Comparison of ENCODE assay signal across 2 cellular contexts in the genomic region with DNA sequence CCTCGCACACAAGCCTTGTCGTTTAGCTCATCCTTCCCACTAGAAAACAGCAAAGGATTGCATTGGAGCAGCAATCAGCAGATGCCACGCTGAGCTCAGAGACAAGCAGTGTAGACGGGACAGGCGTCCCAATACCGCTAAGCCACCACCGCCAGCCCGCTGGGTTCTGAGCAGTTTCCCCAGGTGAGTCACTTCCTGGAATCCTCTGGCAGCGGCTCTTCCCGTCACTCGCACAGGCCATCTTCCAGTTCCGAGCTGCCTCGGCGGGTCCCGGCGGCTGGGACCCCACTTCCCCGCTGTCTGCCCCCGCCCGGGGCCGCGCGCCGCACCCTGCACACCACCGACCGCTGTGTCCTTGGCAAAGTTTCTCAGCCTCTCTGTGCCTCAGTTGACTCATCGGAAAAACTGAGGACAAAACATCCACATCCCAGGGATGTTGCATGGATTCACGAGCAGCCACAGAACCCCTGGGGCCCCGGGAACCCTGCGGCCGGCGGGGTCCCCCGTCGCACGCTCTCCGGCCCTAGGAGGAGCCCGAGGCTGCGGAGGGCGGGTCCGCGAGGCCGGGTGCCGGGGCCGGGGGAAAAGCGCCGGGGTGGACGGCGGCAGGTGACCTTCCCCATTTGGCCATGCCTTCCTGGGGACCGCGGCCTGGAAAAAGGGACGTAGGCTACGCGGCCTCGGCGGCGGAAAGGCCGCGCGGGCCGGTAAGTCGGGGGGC.
TF ChIP-seq lines count a peak whose summit lies in the region.

No MANE protein-coding gene starts in this region.

TF ChIP-seq in Ishikawa, 13 proteins besides CTCF, POLR2A, EP300 and RAD21 (continued from another document):
- TF ChIP-seq, protein P1, sequence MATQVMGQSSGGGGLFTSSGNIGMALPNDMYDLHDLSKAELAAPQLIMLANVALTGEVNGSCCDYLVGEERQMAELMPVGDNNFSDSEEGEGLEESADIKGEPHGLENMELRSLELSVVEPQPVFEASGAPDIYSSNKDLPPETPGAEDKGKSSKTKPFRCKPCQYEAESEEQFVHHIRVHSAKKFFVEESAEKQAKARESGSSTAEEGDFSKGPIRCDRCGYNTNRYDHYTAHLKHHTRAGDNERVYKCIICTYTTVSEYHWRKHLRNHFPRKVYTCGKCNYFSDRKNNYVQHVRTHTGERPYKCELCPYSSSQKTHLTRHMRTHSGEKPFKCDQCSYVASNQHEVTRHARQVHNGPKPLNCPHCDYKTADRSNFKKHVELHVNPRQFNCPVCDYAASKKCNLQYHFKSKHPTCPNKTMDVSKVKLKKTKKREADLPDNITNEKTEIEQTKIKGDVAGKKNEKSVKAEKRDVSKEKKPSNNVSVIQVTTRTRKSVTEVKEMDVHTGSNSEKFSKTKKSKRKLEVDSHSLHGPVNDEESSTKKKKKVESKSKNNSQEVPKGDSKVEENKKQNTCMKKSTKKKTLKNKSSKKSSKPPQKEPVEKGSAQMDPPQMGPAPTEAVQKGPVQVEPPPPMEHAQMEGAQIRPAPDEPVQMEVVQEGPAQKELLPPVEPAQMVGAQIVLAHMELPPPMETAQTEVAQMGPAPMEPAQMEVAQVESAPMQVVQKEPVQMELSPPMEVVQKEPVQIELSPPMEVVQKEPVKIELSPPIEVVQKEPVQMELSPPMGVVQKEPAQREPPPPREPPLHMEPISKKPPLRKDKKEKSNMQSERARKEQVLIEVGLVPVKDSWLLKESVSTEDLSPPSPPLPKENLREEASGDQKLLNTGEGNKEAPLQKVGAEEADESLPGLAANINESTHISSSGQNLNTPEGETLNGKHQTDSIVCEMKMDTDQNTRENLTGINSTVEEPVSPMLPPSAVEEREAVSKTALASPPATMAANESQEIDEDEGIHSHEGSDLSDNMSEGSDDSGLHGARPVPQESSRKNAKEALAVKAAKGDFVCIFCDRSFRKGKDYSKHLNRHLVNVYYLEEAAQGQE (IDR thresholded peaks at IDR 0.05; ENCODE audit: low read depth): no peak
- peak; percentile 13; the same call in 1 of the 2 replicates for TF ChIP-seq NFIC (IDR thresholded peaks at IDR 0.05)
- TF ChIP-seq CEBPB (IDR thresholded peaks at IDR 0.05): no peak
- TF ChIP-seq ZBTB7A (IDR thresholded peaks at IDR 0.05; ENCODE audit: low read depth): no peak
- TF ChIP-seq TEAD4 (IDR thresholded peaks at IDR 0.05): no peak; the same call in 1 of the 2 replicates
- no peak for TF ChIP-seq CREB1 (IDR thresholded peaks at IDR 0.05; ENCODE audit: low read depth)
- TF ChIP-seq, protein P2, sequence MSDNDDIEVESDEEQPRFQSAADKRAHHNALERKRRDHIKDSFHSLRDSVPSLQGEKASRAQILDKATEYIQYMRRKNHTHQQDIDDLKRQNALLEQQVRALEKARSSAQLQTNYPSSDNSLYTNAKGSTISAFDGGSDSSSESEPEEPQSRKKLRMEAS (IDR thresholded peaks at IDR 0.05): peak; percentile 39; the same call in 1 of the 2 replicates
- TF ChIP-seq, protein P3, sequence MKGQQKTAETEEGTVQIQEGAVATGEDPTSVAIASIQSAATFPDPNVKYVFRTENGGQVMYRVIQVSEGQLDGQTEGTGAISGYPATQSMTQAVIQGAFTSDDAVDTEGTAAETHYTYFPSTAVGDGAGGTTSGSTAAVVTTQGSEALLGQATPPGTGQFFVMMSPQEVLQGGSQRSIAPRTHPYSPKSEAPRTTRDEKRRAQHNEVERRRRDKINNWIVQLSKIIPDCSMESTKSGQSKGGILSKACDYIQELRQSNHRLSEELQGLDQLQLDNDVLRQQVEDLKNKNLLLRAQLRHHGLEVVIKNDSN (IDR thresholded peaks at IDR 0.05): no peak

TF ChIP-seq in K562, 482 proteins besides CTCF, POLR2A, EP300 and RAD21 (continued from another document):
- TF ChIP-seq, protein P4, sequence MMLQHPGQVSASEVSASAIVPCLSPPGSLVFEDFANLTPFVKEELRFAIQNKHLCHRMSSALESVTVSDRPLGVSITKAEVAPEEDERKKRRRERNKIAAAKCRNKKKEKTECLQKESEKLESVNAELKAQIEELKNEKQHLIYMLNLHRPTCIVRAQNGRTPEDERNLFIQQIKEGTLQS (IDR thresholded peaks at IDR 0.05): peak; percentile 37; the same call in 1 of the 2 replicates
- TF ChIP-seq, protein P4 (CRISPR knock-in tag; conservative IDR thresholded peaks at IDR 0.05): no peak
- TF ChIP-seq RBM22 (IDR thresholded peaks at IDR 0.05; ENCODE audit: low read depth, low read length, poor library complexity, severe bottlenecking): peak; percentile 30
- TF ChIP-seq HMGN3 (IDR thresholded peaks at IDR 0.05; ENCODE audit: borderline replicate concordance, extremely low read depth, insufficient read length, low read depth, low read length): no peak
- peak; percentile 67; the same call in 1 of the 2 replicates for TF ChIP-seq ETV5 (CRISPR knock-in tag; IDR thresholded peaks at IDR 0.05; ENCODE audit: low read depth)
- TF ChIP-seq KDM5B (IDR thresholded peaks at IDR 0.05; ENCODE audit: insufficient replicate concordance, low read depth, low read length): peak; percentile 44
- TF ChIP-seq, protein P5, sequence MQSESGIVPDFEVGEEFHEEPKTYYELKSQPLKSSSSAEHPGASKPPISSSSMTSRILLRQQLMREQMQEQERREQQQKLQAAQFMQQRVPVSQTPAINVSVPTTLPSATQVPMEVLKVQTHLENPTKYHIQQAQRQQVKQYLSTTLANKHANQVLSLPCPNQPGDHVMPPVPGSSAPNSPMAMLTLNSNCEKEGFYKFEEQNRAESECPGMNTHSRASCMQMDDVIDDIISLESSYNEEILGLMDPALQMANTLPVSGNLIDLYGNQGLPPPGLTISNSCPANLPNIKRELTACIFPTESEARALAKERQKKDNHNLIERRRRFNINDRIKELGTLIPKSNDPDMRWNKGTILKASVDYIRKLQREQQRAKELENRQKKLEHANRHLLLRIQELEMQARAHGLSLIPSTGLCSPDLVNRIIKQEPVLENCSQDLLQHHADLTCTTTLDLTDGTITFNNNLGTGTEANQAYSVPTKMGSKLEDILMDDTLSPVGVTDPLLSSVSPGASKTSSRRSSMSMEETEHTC (IDR thresholded peaks at IDR 0.05): no peak
- no peak for TF ChIP-seq NR2C1 (IDR thresholded peaks at IDR 0.05)
- TF ChIP-seq NR2C1 (tag; IDR thresholded peaks at IDR 0.05): no peak
- TF ChIP-seq, protein P6, sequence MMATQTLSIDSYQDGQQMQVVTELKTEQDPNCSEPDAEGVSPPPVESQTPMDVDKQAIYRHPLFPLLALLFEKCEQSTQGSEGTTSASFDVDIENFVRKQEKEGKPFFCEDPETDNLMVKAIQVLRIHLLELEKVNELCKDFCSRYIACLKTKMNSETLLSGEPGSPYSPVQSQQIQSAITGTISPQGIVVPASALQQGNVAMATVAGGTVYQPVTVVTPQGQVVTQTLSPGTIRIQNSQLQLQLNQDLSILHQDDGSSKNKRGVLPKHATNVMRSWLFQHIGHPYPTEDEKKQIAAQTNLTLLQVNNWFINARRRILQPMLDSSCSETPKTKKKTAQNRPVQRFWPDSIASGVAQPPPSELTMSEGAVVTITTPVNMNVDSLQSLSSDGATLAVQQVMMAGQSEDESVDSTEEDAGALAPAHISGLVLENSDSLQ (IDR thresholded peaks at IDR 0.05): 0 out of 2 replicates have a peak, but pooled peaks have one; percentile 5
- TF ChIP-seq, protein P7, sequence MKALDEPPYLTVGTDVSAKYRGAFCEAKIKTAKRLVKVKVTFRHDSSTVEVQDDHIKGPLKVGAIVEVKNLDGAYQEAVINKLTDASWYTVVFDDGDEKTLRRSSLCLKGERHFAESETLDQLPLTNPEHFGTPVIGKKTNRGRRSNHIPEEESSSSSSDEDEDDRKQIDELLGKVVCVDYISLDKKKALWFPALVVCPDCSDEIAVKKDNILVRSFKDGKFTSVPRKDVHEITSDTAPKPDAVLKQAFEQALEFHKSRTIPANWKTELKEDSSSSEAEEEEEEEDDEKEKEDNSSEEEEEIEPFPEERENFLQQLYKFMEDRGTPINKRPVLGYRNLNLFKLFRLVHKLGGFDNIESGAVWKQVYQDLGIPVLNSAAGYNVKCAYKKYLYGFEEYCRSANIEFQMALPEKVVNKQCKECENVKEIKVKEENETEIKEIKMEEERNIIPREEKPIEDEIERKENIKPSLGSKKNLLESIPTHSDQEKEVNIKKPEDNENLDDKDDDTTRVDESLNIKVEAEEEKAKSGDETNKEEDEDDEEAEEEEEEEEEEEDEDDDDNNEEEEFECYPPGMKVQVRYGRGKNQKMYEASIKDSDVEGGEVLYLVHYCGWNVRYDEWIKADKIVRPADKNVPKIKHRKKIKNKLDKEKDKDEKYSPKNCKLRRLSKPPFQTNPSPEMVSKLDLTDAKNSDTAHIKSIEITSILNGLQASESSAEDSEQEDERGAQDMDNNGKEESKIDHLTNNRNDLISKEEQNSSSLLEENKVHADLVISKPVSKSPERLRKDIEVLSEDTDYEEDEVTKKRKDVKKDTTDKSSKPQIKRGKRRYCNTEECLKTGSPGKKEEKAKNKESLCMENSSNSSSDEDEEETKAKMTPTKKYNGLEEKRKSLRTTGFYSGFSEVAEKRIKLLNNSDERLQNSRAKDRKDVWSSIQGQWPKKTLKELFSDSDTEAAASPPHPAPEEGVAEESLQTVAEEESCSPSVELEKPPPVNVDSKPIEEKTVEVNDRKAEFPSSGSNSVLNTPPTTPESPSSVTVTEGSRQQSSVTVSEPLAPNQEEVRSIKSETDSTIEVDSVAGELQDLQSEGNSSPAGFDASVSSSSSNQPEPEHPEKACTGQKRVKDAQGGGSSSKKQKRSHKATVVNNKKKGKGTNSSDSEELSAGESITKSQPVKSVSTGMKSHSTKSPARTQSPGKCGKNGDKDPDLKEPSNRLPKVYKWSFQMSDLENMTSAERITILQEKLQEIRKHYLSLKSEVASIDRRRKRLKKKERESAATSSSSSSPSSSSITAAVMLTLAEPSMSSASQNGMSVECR (CRISPR knock-in tag; IDR thresholded peaks at IDR 0.05): no peak
- peak; percentile 69 for TF ChIP-seq FOSL1 (tag; conservative IDR thresholded peaks at IDR 0.05)
- peak; percentile 31; the same call in 1 of the 2 replicates for TF ChIP-seq ETV1 (tag; conservative IDR thresholded peaks at IDR 0.05; ENCODE audit: low read depth)
- TF ChIP-seq, protein P8, sequence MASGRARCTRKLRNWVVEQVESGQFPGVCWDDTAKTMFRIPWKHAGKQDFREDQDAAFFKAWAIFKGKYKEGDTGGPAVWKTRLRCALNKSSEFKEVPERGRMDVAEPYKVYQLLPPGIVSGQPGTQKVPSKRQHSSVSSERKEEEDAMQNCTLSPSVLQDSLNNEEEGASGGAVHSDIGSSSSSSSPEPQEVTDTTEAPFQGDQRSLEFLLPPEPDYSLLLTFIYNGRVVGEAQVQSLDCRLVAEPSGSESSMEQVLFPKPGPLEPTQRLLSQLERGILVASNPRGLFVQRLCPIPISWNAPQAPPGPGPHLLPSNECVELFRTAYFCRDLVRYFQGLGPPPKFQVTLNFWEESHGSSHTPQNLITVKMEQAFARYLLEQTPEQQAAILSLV (tag; IDR thresholded peaks at IDR 0.05): no peak
